Comparison of ENCODE assay signal across 8 cellular contexts in genomic region chr2:64646007-64646880, GRCh38. TPM values are rescaled to one million over a fixed set of nuclear protein-coding genes. Genes with fewer than 3 reads are reported as not detected.
A peak's percentile ranks its signal among the peaks of the same experiment; 100 is the strongest.
DNase-seq lines count a peak whose midpoint lies in the region; ATAC-seq, FAIRE-seq and TF ChIP-seq lines count a peak whose summit lies in the region.

No MANE protein-coding gene starts in this region.

- H3K4me2 ChIP-seq in GM23248 (ENCODE audit: unreplicated experiment): peak overlapping the region; percentile 92

- peak; percentile 97 for TF ChIP-seq CTCF in colonic mucosa (IDR thresholded peaks at IDR 0.05)

- DNase-seq in GM23248: peak; percentile 79
- DNase-seq in NCI-H526 (lab: John Stamatoyannopoulos, UW): peak; percentile 45 to 84
- DNase-seq in activated CD4-positive, alpha-beta T cell treated with anti-CD3 and anti-CD28 coated beads, Interleukin-2, amount 10 ng/mL, durations not matched to agents 7 days and 5 days: peak; percentile 87
- peak; percentile 96 for DNase-seq in colonic mucosa
- peak; percentile 94 for DNase-seq in medulla oblongata (ENCODE audit: extremely low spot score)
- DNase-seq in stimulated activated CD8-positive, alpha-beta memory T cell treated with anti-CD3 and anti-CD28 coated beads, Interleukin-12 subunit alpha, Interleukin-12 subunit beta, amount 100 ng/mL, for 24 hours (ENCODE audit: extremely low read depth): peak; percentile 66

- H3K4me1 Mint-ChIP-seq in activated CD4-positive, alpha-beta T cell treated with anti-CD3 and anti-CD28 coated beads, Interleukin-2, amount 10 ng/mL, durations not matched to agents 7 days and 5 days: peaks cover 83% of the 10 kb centered on the region

- WGBS in GM23248 (ENCODE audit: low coverage in 1 of 2, low lambda C conversion rate in 2 of 2, missing lambda C conversion rate in 2 of 2), 2 experiments: 6 to 10% methylated on average over 9 of the region's 9 CpGs

- H3K4me1 ChIP-seq in GM23248 (ENCODE audit: insufficient read depth) (peaks cover 79% of the 10 kb centered on the region), colonic mucosa (peaks cover 13% of the 10 kb centered on the region)

- intact Hi-C loops in colonic mucosa (cut with DNase I): loop anchor here (5.0 kb wide), 1 partner anchor 216 kb away; no protein-coding TSS in a partner anchor

- in situ Hi-C loops in GM23248 (cut with MboI): no loop called here

- no peaks in the 10 kb centered on the region for H3K9me3 Mint-ChIP-seq in activated CD4-positive, alpha-beta T cell treated with anti-CD3 and anti-CD28 coated beads, Interleukin-2, amount 10 ng/mL, durations not matched to agents 7 days and 5 days

- no peaks in the 10 kb centered on the region for H3K27me3 Mint-ChIP-seq in activated CD4-positive, alpha-beta T cell treated with anti-CD3 and anti-CD28 coated beads, Interleukin-2, amount 10 ng/mL, durations not matched to agents 7 days and 5 days

- H3K27me3 ChIP-seq in GM23248 (replicated peaks; ENCODE audit: insufficient read depth) (no peaks in the 10 kb centered on the region), colonic mucosa (no peaks in the 10 kb centered on the region)

- CTCF ChIA-PET in activated CD4-positive, alpha-beta T cell treated with anti-CD3 and anti-CD28 coated beads, Interleukin-2, amount 10 ng/mL, durations not matched to agents 7 days and 5 days (lab: Charles Lee): interaction anchor here (0.7 to 5.4 kb wide), 28 partner anchors 9 to 221 kb away, joined by 3 to 45 read pairs (median 4); partner anchors contain the start of genes AFTPH and SERTAD2

- H3K4me3 Mint-ChIP-seq in activated CD4-positive, alpha-beta T cell treated with anti-CD3 and anti-CD28 coated beads, Interleukin-2, amount 10 ng/mL, durations not matched to agents 7 days and 5 days: peak overlapping the region; percentile 17

- H3K9me3 ChIP-seq in GM23248 (ENCODE audit: low read depth) (no peaks in the 10 kb centered on the region), colonic mucosa (no peaks in the 10 kb centered on the region)

- peaks cover 33% of the 10 kb centered on the region; the same call in 1 of the 2 replicates for H4K20me1 ChIP-seq in GM23248 (ENCODE audit: insufficient read depth)

- peak overlapping the region; percentile 95 for H3K27ac ChIP-seq in GM23248
- no peak overlapping the region for H3K27ac ChIP-seq in colonic mucosa

- no peak overlapping the region for H2AFZ ChIP-seq in GM23248

- no peak for ATAC-seq in HG03520 (IDR thresholded peaks at IDR 0.05; ENCODE audit: unreplicated experiment)

- H3K36me3 ChIP-seq in GM23248 (ENCODE audit: low read depth): no peaks in the 10 kb centered on the region
- no peaks in the 10 kb centered on the region for H3K36me3 ChIP-seq in colonic mucosa

- H3K9me2 ChIP-seq in GM23248 (ENCODE audit: insufficient read depth): no peaks in the 10 kb centered on the region

- peak overlapping the region; percentile 86 for H3K9ac ChIP-seq in GM23248
- no peak overlapping the region for H3K9ac ChIP-seq in colonic mucosa (ENCODE audit: low read depth in 2 of 2, low read length in 2 of 2)

- peak; percentile 60 for FAIRE-seq in A204.1 (lab: Jason Lieb, UNC)

- H3F3A ChIP-seq in GM23248 (ENCODE audit: insufficient read depth): peaks cover 53% of the 10 kb centered on the region

- POLR2A ChIA-PET in activated CD4-positive, alpha-beta T cell treated with anti-CD3 and anti-CD28 coated beads, Interleukin-2, amount 10 ng/mL, durations not matched to agents 7 days and 5 days (lab: Charles Lee): interaction anchor here (0.6 kb wide), 1 partner anchor 218 kb away, joined by 6 read pairs; no protein-coding TSS in a partner anchor

- H3K4me3 ChIP-seq in GM23248 (peak overlapping the region; percentile 71), colonic mucosa (no peak overlapping the region)

- H3K79me2 ChIP-seq in GM23248 (ENCODE audit: insufficient read depth): peaks cover 100% of the 10 kb centered on the region

- peaks cover 4% of the 10 kb centered on the region for H3K36me3 Mint-ChIP-seq in activated CD4-positive, alpha-beta T cell treated with anti-CD3 and anti-CD28 coated beads, Interleukin-2, amount 10 ng/mL, durations not matched to agents 7 days and 5 days (ENCODE audit: low read depth)

- H3K27ac Mint-ChIP-seq in activated CD4-positive, alpha-beta T cell treated with anti-CD3 and anti-CD28 coated beads, Interleukin-2, amount 10 ng/mL, durations not matched to agents 7 days and 5 days: no peak overlapping the region

RNA-seq across cellular contexts. Expression of gene SERTAD2, which starts 7.5 kb away (rescaled TPM):
- 18.5 and 21.0 TPM in 2 replicates for total RNA-seq in GM23248 (2014; rRNA removed; shearing (Covaris generic))
- polyA plus RNA-seq in GM23248 (2016; fragmentation: Nextera tagmentation; extraction: Ambion mirVana): 26.8 and 30.0 TPM in 2 replicates
- total RNA-seq in activated CD4-positive, alpha-beta T cell treated with anti-CD3 and anti-CD28 coated beads, Interleukin-2, amount 10 ng/mL, durations not matched to agents 7 days and 5 days: 10 to 100 TPM; 16.9 to 18.7 TPM
- 10 to 100 TPM; 11.2 to 20.7 TPM for total RNA-seq in colonic mucosa
